Comparison of ENCODE assay signal across 11 cellular contexts in genomic region chr15:83282859-83283812, GRCh38. TPM values are rescaled to one million over a fixed set of nuclear protein-coding genes. Genes with fewer than 3 reads are reported as not detected.
DNase-seq lines count a peak whose midpoint lies in the region; ATAC-seq, FAIRE-seq and TF ChIP-seq lines count a peak whose summit lies in the region.
"Had no signal": no experiment of that assay in that cellular context is flagged by ENCODE, and none has a peak within 500 bp of the region (broad histone marks: within the 10 kb centered on the region; RNA-seq: fewer than 3 reads in every experiment).

No MANE protein-coding gene starts in this region.

- H3K27ac ChIP-seq in GM12878 (ENCODE audit: control insufficient read depth, insufficient read depth) (no peak overlapping the region), stomach smooth muscle (ENCODE audit: low read length) (no peak overlapping the region)
- H3K27ac ChIP-seq: BLaER1 treated with 17β-estradiol and CSF1 and Interleukin-3, amounts not matched to agents 10 nM and 100 nM had no signal

- no peak for TF ChIP-seq EP300 in GM12878 (IDR thresholded peaks at IDR 0.05; ENCODE audit: borderline replicate concordance in 1 of 2, control insufficient read depth in 1 of 2, low read depth in 2 of 2, low read length in 2 of 2)

- RAD21 ChIA-PET in GM12878 (lab: Charles Lee; ENCODE audit: unreplicated experiment) = no interaction called here

- TF ChIP-seq RAD21 in GM12878 (IDR thresholded peaks at IDR 0.05; ENCODE audit: insufficient read depth, low read depth, low read length) = no peak

- ATAC-seq in GM12878 (no peak), HG03521 (IDR thresholded peaks at IDR 0.05; ENCODE audit: unreplicated experiment) (no peak), HG03565 (IDR thresholded peaks at IDR 0.05; ENCODE audit: unreplicated experiment) (no peak)

- in situ Hi-C loops in GM12878 (cut with MboI) = no loop called here

- DNase-seq in NCI-H82 (lab: John Stamatoyannopoulos, UW) = peak; percentile 60
- no peak for DNase-seq in NCI-H82 treated with DMSO at 0.1 percent for 48 hours (lab: John Stamatoyannopoulos, UW; ENCODE audit: unreplicated experiment)
- no peak for DNase-seq in GM12878 (ENCODE audit: low read depth, low spot score)
- DNase-seq in iPS-NIHi7 (ENCODE audit: extremely low spot score) = peak; percentile 54
- no peak for DNase-seq in kidney glomerular epithelial cell (lab: John Stamatoyannopoulos, UW)
- DNase-seq: amygdala had no signal

- H3K9ac ChIP-seq in GM12878 (ENCODE audit: control insufficient read depth, insufficient read depth, low read length) = no peak overlapping the region
- H3K9ac ChIP-seq in stomach smooth muscle (ENCODE audit: low read length in 2 of 2) = no peak overlapping the region
- H3K9ac ChIP-seq: BLaER1 treated with 17β-estradiol and CSF1 and Interleukin-3, amounts not matched to agents 10 nM and 100 nM had no signal

- WGBS in GM12878 (ENCODE audit: insufficient coverage, insufficient replicate concordance, low lambda C conversion rate, missing lambda C conversion rate) = 22% methylated on average over 55 of the region's 79 CpGs

- H3K4me1 ChIP-seq in GM12878 (ENCODE audit: control insufficient read depth, insufficient read depth, low read length) = no peaks in the 10 kb centered on the region
- peaks cover 4% of the 10 kb centered on the region for H3K4me1 ChIP-seq in stomach smooth muscle (ENCODE audit: control insufficient read depth, insufficient read depth, low read length)
- H3K4me1 ChIP-seq: BLaER1 treated with 17β-estradiol and CSF1 and Interleukin-3, amounts not matched to agents 10 nM and 100 nM had no signal

- H3K9me3 ChIP-seq in GM12878 (replicated peaks; ENCODE audit: control insufficient read depth, insufficient read depth, low read length) (no peaks in the 10 kb centered on the region; the same call in 2 of the 3 replicates), stomach smooth muscle (ENCODE audit: control insufficient read depth in 2 of 2, low read length in 2 of 2) (no peaks in the 10 kb centered on the region)

- SMC1A ChIA-PET in GM12878 (lab: Charles Lee; ENCODE audit: uncharacterized antibody, unreplicated experiment) = interaction anchor here (0.5 kb wide), 1 partner anchor 18 kb away, joined by 3 read pairs; no protein-coding TSS in a partner anchor

- no peak overlapping the region for H2AFZ ChIP-seq in GM12878 (ENCODE audit: control insufficient read depth, low read depth, low read length)

- POLR2A ChIA-PET in GM12878 (lab: Charles Lee) = interaction anchor here (0.7 kb wide), 1 partner anchor 70 kb away, joined by 4 read pairs; no protein-coding TSS in a partner anchor

- CTCF ChIA-PET in GM12878 (lab: Yijun Ruan, JAX) = no interaction called here

- H4K20me1 ChIP-seq in GM12878 (ENCODE audit: control insufficient read depth, insufficient read depth) = no peaks in the 10 kb centered on the region
- H4K20me1 ChIP-seq: BLaER1 treated with 17β-estradiol and CSF1 and Interleukin-3, amounts not matched to agents 10 nM and 100 nM had no signal

- H3K27me3 ChIP-seq in GM12878 (replicated peaks in 1 of 2; ENCODE audit: control insufficient read depth in 2 of 2, insufficient read depth in 2 of 2, low read length in 1 of 2) = peaks cover 9 to 19% of the 10 kb centered on the region in 2 experiments
- peaks cover 30 to 48% of the 10 kb centered on the region in 2 donors for H3K27me3 ChIP-seq in stomach smooth muscle (ENCODE audit: control insufficient read depth in 1 of 2, insufficient read depth in 2 of 2, low read length in 2 of 2)
- H3K27me3 ChIP-seq: BLaER1 treated with 17β-estradiol and CSF1 and Interleukin-3, amounts not matched to agents 10 nM and 100 nM had no signal

- H3K79me2 ChIP-seq in GM12878 (ENCODE audit: control insufficient read depth, insufficient read depth, low read length) = no peaks in the 10 kb centered on the region

- no peak for TF ChIP-seq CTCF in GM12878 (IDR thresholded peaks at IDR 0.05 in 2 of 3, conservative IDR thresholded peaks at IDR 0.05 in 1 of 3; ENCODE audit: control insufficient read depth in 2 of 3, extremely low read depth in 1 of 3, insufficient read depth in 1 of 3, low read depth in 3 of 3, low read length in 3 of 3)

- TF ChIP-seq POLR2A in GM12878 (IDR thresholded peaks at IDR 0.05; ENCODE audit: low read depth, low read length) = no peak

- H3K36me3 ChIP-seq in GM12878 (ENCODE audit: control insufficient read depth in 2 of 2, insufficient read depth in 2 of 2, low read length in 1 of 2) (no peaks in the 10 kb centered on the region), stomach smooth muscle (ENCODE audit: control insufficient read depth in 2 of 2, insufficient read depth in 2 of 2, low read length in 2 of 2) (no peaks in the 10 kb centered on the region)
- H3K36me3 ChIP-seq: BLaER1 treated with 17β-estradiol and CSF1 and Interleukin-3, amounts not matched to agents 10 nM and 100 nM had no signal

- H3K4me2 ChIP-seq in GM12878 (ENCODE audit: control insufficient read depth, insufficient read depth) = peak overlapping the region; percentile 17; the same call in 1 of the 2 replicates
- H3K4me2 ChIP-seq: BLaER1 treated with 17β-estradiol and CSF1 and Interleukin-3, amounts not matched to agents 10 nM and 100 nM had no signal

- BruUV-seq in GM12878 (replicated peaks; lab: Mats Ljungman, UMichigan) = no TSS peak

- FAIRE-seq in GM12878 (lab: Jason Lieb, UNC) = no peak

- intact Hi-C loops in GM12878 (cut with micrococcal nuclease; ENCODE audit: unreplicated experiment) = no loop called here

- H3K4me3 ChIP-seq in GM12878 = no peak overlapping the region
- H3K4me3 ChIP-seq in stomach smooth muscle (ENCODE audit: low read length in 2 of 2) = peak overlapping the region; percentile 53 to 66
- H3K4me3 ChIP-seq: BLaER1 treated with 17β-estradiol and CSF1 and Interleukin-3, amounts not matched to agents 10 nM and 100 nM had no signal

TF ChIP-seq in GM12878, 131 proteins besides CTCF, POLR2A, EP300 and RAD21:
- no peak for TF ChIP-seq STAT3 (IDR thresholded peaks at IDR 0.05; ENCODE audit: low read depth, low read length)
- TF ChIP-seq MLLT1 (IDR thresholded peaks at IDR 0.05) = no peak
- peak; percentile 51 for TF ChIP-seq SUZ12 (IDR thresholded peaks at IDR 0.05; ENCODE audit: unreplicated experiment)
- no peak for TF ChIP-seq SMAD5 (IDR thresholded peaks at IDR 0.05; ENCODE audit: low read depth)

RNA-seq across cellular contexts. Expression of gene BNC1, which starts 1.3 kb away (rescaled TPM):
- not detected in 2 replicates for total RNA-seq in GM12878 (2013; cell fraction: nucleolus; rRNA removed)
- total RNA-seq in GM12878 (2014; rRNA removed) = not detected in 2 replicates
- total RNA-seq in GM12878 (2014; rRNA removed; fragmentation: Illumina TruSeq; extraction: Trizol) = not detected in 2 replicates
- total RNA-seq in GM12878 (2021) = not detected in 2 replicates
- not detected for polyA plus RNA-seq in GM12878 (2011; ENCODE audit: low read depth)
- not detected in 2 replicates for polyA plus RNA-seq in GM12878 (2011; rRNA removed)
- polyA plus RNA-seq in GM12878 (2011; cell fraction: cytosol; rRNA removed) = not detected in 2 replicates
- polyA plus RNA-seq in GM12878 (2011; cell fraction: nucleus; rRNA removed) = not detected in 2 replicates
- polyA plus RNA-seq in GM12878 (2012) = not detected in 2 replicates
- polyA plus RNA-seq in GM12878 (2014; fragmentation: Illumina TruSeq; extraction: Trizol) = 0.01 TPM in 1 of 2 replicates, not detected in the other
- polyA plus RNA-seq in GM12878 (2014; fragmentation: Nextera tagmentation; extraction: Ambion mirVana) = not detected
- not detected in 2 replicates for polyA plus RNA-seq in GM12878 (2014; rRNA removed)
- not detected for polyA plus RNA-seq in GM12878 (2016; fragmentation: Nextera tagmentation; extraction: Ambion mirVana)
- not detected in 2 replicates for polyA minus RNA-seq in GM12878 (2011; rRNA and poly(A)+ RNA removed)
- not detected in 2 replicates for polyA minus RNA-seq in GM12878 (2011; cell fraction: cytosol; rRNA and poly(A)+ RNA removed)
- not detected in 2 replicates for polyA minus RNA-seq in GM12878 (2011; cell fraction: nucleus; rRNA and poly(A)+ RNA removed)
- total RNA-seq: HT-29 had no signal

Comparison
In these comparisons a context has a peak if more than half of its experiments do, and no peak if none do; other contexts are left out.
1. DNase-seq: peak in NCI-H82 (single experiment) and iPS-NIHi7 (single experiment); none in NCI-H82 treated with DMSO at 0.1 percent for 48 hours (single experiment), GM12878 (single experiment) and kidney glomerular epithelial cell (single experiment).